18 cellular contexts compared by ENCODE assay signal in the genomic region with DNA sequence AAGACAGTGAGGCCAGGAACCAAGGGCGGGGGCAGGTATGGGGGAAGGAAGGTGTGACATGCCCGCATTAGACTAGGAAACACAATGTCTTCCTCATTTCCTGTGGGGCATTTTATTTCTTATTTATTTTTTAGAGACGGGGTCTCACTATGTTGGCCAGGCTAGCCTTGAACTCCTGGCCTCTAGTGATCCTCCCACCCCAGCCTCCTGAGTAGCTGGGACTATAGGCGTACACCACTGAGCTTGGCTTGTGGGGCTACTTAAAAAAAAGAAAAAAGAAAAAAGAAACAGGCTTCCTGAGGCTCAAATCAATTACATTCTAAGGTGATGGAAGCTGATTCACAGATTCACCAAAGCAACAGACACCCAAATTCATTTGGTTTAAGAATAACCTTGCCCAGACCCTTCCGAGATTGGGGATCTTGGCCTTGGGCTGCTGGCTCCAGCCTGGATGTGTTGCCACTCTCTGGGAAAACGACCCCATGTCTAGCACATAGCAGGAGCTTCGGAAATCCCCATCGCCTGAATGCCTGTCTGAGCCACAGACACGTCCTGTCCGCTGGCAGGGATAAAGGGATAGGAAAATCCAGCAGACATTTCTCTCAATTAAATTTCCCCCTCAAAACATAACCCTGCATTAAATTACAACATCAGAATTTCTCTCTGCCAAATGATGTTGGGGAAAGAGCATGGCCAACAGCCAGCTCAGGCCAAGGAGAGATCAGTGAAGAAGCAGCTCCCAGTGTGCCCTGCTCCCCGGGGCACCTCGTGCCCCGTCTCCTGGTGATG. TPM values are rescaled to one million over a fixed set of nuclear protein-coding genes. Genes with fewer than 3 reads are reported as not detected.
DNase-seq lines count a peak whose midpoint lies in the region; ATAC-seq and TF ChIP-seq lines count a peak whose summit lies in the region.
"Had no signal": no experiment of that assay in that cellular context is flagged by ENCODE, and none has a peak within 500 bp of the region (broad histone marks: within the 10 kb centered on the region; RNA-seq: fewer than 3 reads in every experiment).

No MANE protein-coding gene starts in this region.

- H3K4me1 Mint-ChIP-seq in WTC11 = peaks cover 35% of the 10 kb centered on the region
- H3K4me1 Mint-ChIP-seq in stimulated activated memory B cell treated with anti-CD40 and anti-IgM and Interleukin-4, amounts not matched to agents 10 μg/mL and 1 μg/mL and 100 μg/mL, for 72 hours = peaks cover 10% of the 10 kb centered on the region
- peaks cover 7% of the 10 kb centered on the region for H3K4me1 Mint-ChIP-seq in activated naive CD4-positive, alpha-beta T cell treated with anti-CD3 and anti-CD28 coated beads, Interleukin-2, amount 10 ng/mL, durations not matched to agents 7 days and 5 days

- H3K4ac ChIP-seq in mesendoderm (ENCODE audit: low read depth, low read length) = no peak overlapping the region

- no peak overlapping the region for H3K27ac ChIP-seq in mesendoderm (ENCODE audit: low read depth, low read length)
- H3K27ac ChIP-seq: A549, HL-60, PC-9 had no signal

- H2AK5ac ChIP-seq in mesendoderm (ENCODE audit: low read length) = no peak overlapping the region

- H3K36me3 ChIP-seq in mesendoderm (ENCODE audit: control insufficient read depth, insufficient read depth, low read length) = no peaks in the 10 kb centered on the region
- H3K36me3 ChIP-seq: HAP-1 had no signal

- peak overlapping the region; percentile 47 for H3K56ac ChIP-seq in mesendoderm (ENCODE audit: low read length)

- ATAC-seq in WTC11 = no peak
- no peak for ATAC-seq in stimulated activated memory B cell treated with anti-CD40 and anti-IgM and Interleukin-4, amounts not matched to agents 10 μg/mL and 1 μg/mL and 100 μg/mL, for 72 hours
- ATAC-seq: A549 had no signal

- no peak overlapping the region for H4K5ac ChIP-seq in mesendoderm (ENCODE audit: low read length)

- H4K8ac ChIP-seq in mesendoderm (ENCODE audit: low read depth, low read length) = no peak overlapping the region

- H3K9ac ChIP-seq in mesendoderm (ENCODE audit: low read length) = no peak overlapping the region

- H3K27ac Mint-ChIP-seq in WTC11 = no peak overlapping the region
- H3K27ac Mint-ChIP-seq in stimulated activated memory B cell treated with anti-CD40 and anti-IgM and Interleukin-4, amounts not matched to agents 10 μg/mL and 1 μg/mL and 100 μg/mL, for 72 hours = no peak overlapping the region
- H3K27ac Mint-ChIP-seq in activated naive CD4-positive, alpha-beta T cell treated with anti-CD3 and anti-CD28 coated beads, Interleukin-2, amount 10 ng/mL, durations not matched to agents 7 days and 5 days = no peak overlapping the region

- no peak overlapping the region for H3K4me2 ChIP-seq in mesendoderm (ENCODE audit: low read length)
- H3K4me2 ChIP-seq: A549, PC-9 had no signal

- CTCF ChIA-PET in WTC11 (lab: Charles Lee) = interaction anchor here (0.9 to 4.8 kb wide), 9 partner anchors 22 to 256 kb away, joined by 3 to 48 read pairs (median 5); no protein-coding TSS in a partner anchor
- CTCF ChIA-PET in activated naive CD4-positive, alpha-beta T cell treated with anti-CD3 and anti-CD28 coated beads, Interleukin-2, amount 10 ng/mL, durations not matched to agents 7 days and 5 days (lab: Charles Lee) = interaction anchor here (15.2 kb wide), 1 partner anchor 67 kb away, joined by 167 read pairs; no protein-coding TSS in a partner anchor

- H2BK120ac ChIP-seq in mesendoderm (ENCODE audit: low read depth, low read length) = no peak overlapping the region

- POLR2A ChIA-PET in WTC11 (lab: Charles Lee) = interaction anchor here (0.5 kb wide), 1 partner anchor 188 kb away, joined by 5 read pairs; no protein-coding TSS in a partner anchor

- no peak overlapping the region for H3K4me3 Mint-ChIP-seq in WTC11
- no peak overlapping the region for H3K4me3 Mint-ChIP-seq in stimulated activated memory B cell treated with anti-CD40 and anti-IgM and Interleukin-4, amounts not matched to agents 10 μg/mL and 1 μg/mL and 100 μg/mL, for 72 hours
- H3K4me3 Mint-ChIP-seq in activated naive CD4-positive, alpha-beta T cell treated with anti-CD3 and anti-CD28 coated beads, Interleukin-2, amount 10 ng/mL, durations not matched to agents 7 days and 5 days = no peak overlapping the region

- H3K9me3 Mint-ChIP-seq in WTC11 = no peaks in the 10 kb centered on the region
- H3K9me3 Mint-ChIP-seq in stimulated activated memory B cell treated with anti-CD40 and anti-IgM and Interleukin-4, amounts not matched to agents 10 μg/mL and 1 μg/mL and 100 μg/mL, for 72 hours = no peaks in the 10 kb centered on the region
- no peaks in the 10 kb centered on the region for H3K9me3 Mint-ChIP-seq in activated naive CD4-positive, alpha-beta T cell treated with anti-CD3 and anti-CD28 coated beads, Interleukin-2, amount 10 ng/mL, durations not matched to agents 7 days and 5 days

- no CpG with 5 or more reads among the region's 13 CpGs for WGBS in mesendoderm (ENCODE audit: extremely low coverage, insufficient coverage, low lambda C conversion rate)

- TF ChIP-seq CTCF in AG10803 (conservative IDR thresholded peaks at IDR 0.05; ENCODE audit: low read length) (no peak), WTC11 (IDR thresholded peaks at IDR 0.05) (no peak)

- DNase-seq in AG10803 (ENCODE audit: low read depth) (peak; percentile 54), WTC11 (ENCODE audit: low spot score) (no peak), fibroblast of gingiva (ENCODE audit: low read depth) (peak; percentile 73), mesendoderm (peak; percentile 51)
- no peak for DNase-seq in activated naive CD4-positive, alpha-beta T cell treated with anti-CD3 and anti-CD28 coated beads, Interleukin-2, amount 10 ng/mL, durations not matched to agents 7 days and 5 days
- DNase-seq in activated T-cell treated with anti-CD3 and anti-CD28 coated beads, Interleukin-2, amount 50 U/mL, for 1 hour = no peak
- DNase-seq: Caco-2, NCI-H1417 treated with DMSO at 0.1 percent for 48 hours, NCI-H1930, NCI-H2171 treated with DMSO at 0.1 percent for 48 hours, NCI-H446 treated with DMSO at 0.1 percent for 48 hours, NCI-H748 treated with DMSO at 0.1 percent for 48 hours, PC-9 had no signal

- peaks cover 37% of the 10 kb centered on the region for H3K27me3 Mint-ChIP-seq in WTC11 (ENCODE audit: low read depth)
- H3K27me3 Mint-ChIP-seq in stimulated activated memory B cell treated with anti-CD40 and anti-IgM and Interleukin-4, amounts not matched to agents 10 μg/mL and 1 μg/mL and 100 μg/mL, for 72 hours = peaks cover 55% of the 10 kb centered on the region
- peaks cover 75% of the 10 kb centered on the region for H3K27me3 Mint-ChIP-seq in activated naive CD4-positive, alpha-beta T cell treated with anti-CD3 and anti-CD28 coated beads, Interleukin-2, amount 10 ng/mL, durations not matched to agents 7 days and 5 days

- no peaks in the 10 kb centered on the region for H3K36me3 Mint-ChIP-seq in WTC11
- no peaks in the 10 kb centered on the region for H3K36me3 Mint-ChIP-seq in stimulated activated memory B cell treated with anti-CD40 and anti-IgM and Interleukin-4, amounts not matched to agents 10 μg/mL and 1 μg/mL and 100 μg/mL, for 72 hours
- no peaks in the 10 kb centered on the region for H3K36me3 Mint-ChIP-seq in activated naive CD4-positive, alpha-beta T cell treated with anti-CD3 and anti-CD28 coated beads, Interleukin-2, amount 10 ng/mL, durations not matched to agents 7 days and 5 days

- H3K79me2 ChIP-seq in mesendoderm (ENCODE audit: control insufficient read depth, insufficient read depth, low read length) = no peaks in the 10 kb centered on the region

- no peaks in the 10 kb centered on the region for H3K79me1 ChIP-seq in mesendoderm (ENCODE audit: low read length)

- no peak overlapping the region for H3K23ac ChIP-seq in mesendoderm (ENCODE audit: low read length)

- no peaks in the 10 kb centered on the region for H3K27me3 ChIP-seq in mesendoderm (ENCODE audit: insufficient read depth, low read length, poor library complexity)

- no peak overlapping the region for H2BK15ac ChIP-seq in mesendoderm (replicated peaks; ENCODE audit: low read depth)

- no peak overlapping the region for H2BK5ac ChIP-seq in mesendoderm (ENCODE audit: low read length)

- H3K4me1 ChIP-seq in mesendoderm (ENCODE audit: control insufficient read depth, low read depth, low read length) = peaks cover under 1% of the 10 kb centered on the region
- H3K4me1 ChIP-seq: HAP-1 had no signal

- H3K4me3 ChIP-seq in AG10803 (ENCODE audit: low read length) (no peak overlapping the region), mesendoderm (ENCODE audit: low read length) (no peak overlapping the region)
- H3K4me3 ChIP-seq: A549, HAP-1, PC-9 had no signal

- H3K18ac ChIP-seq in mesendoderm (ENCODE audit: low read length) = peak overlapping the region; percentile 61

TF ChIP-seq in WTC11, 78 proteins besides CTCF, POLR2A, EP300 and RAD21 (continues in another document):
- TF ChIP-seq ZNF121 (CRISPR knock-in tag; IDR thresholded peaks at IDR 0.05) = peak; percentile 60; the same call in 1 of the 2 replicates

RNA-seq across cellular contexts. Expression of a gene that starts 13.0 kb away (rescaled TPM):
- 0.09 to 0.14 TPM in 2 of 3 replicates, not detected in the other for total RNA-seq in WTC11 (2021)
- 0.01 TPM for polyA plus RNA-seq in mesendoderm (2013, experiment 1 of 2)
- polyA plus RNA-seq in mesendoderm (2013, experiment 2 of 2) = 0.01 TPM
- total RNA-seq: Caco-2, PC-9, SK-MEL-5 had no signal
- polyA plus RNA-seq: A549 had no signal

RNA-seq across cellular contexts. Expression of a gene that starts 31.4 kb away (rescaled TPM):
- total RNA-seq in WTC11 (2021) = 0.07 to 0.11 TPM (median 0.11 TPM) in 3 replicates
- 0.37 TPM for polyA plus RNA-seq in mesendoderm (2013, experiment 1 of 2)
- polyA plus RNA-seq in mesendoderm (2013, experiment 2 of 2) = 0.39 TPM
- total RNA-seq: PC-9, SK-MEL-5 had no signal

Comparison
In these comparisons a context has a peak if more than half of its experiments do, and no peak if none do; other contexts are left out.
1. DNase-seq: peak in AG10803 (single experiment), fibroblast of gingiva (single experiment) and mesendoderm (single experiment); none in WTC11 (single experiment), activated naive CD4-positive, alpha-beta T cell treated with anti-CD3 and anti-CD28 coated beads, Interleukin-2, amount 10 ng/mL, durations not matched to agents 7 days and 5 days (single experiment) and activated T-cell treated with anti-CD3 and anti-CD28 coated beads, Interleukin-2, amount 50 U/mL, for 1 hour (single experiment).